ENCODE assay signal across 1 cellular context in genomic region chr17:50208611-50209061, GRCh38.
TF ChIP-seq lines count a peak whose summit lies in the region.

No MANE protein-coding gene starts in this region.

TF ChIP-seq in HepG2, 621 proteins besides CTCF, POLR2A, EP300 and RAD21:
- TF ChIP-seq ZNF383 (CRISPR knock-in tag; IDR thresholded peaks at IDR 0.05; ENCODE audit: borderline replicate concordance) (no peak), IKZF4 (CRISPR knock-in tag; IDR thresholded peaks at IDR 0.05; ENCODE audit: borderline replicate concordance, low read depth, not compliant biosample characterization) (no peak), TRAFD1 (CRISPR knock-in tag; IDR thresholded peaks at IDR 0.05; ENCODE audit: borderline replicate concordance) (no peak), ZNF143 (CRISPR knock-in tag; IDR thresholded peaks at IDR 0.05) (0 out of 2 replicates have a peak, but pooled peaks have one; percentile 13)
